8 cellular contexts compared by ENCODE assay signal in genomic region chr10:102641880-102642552, GRCh38. TPM values are rescaled to one million over a fixed set of nuclear protein-coding genes. Genes with fewer than 3 reads are reported as not detected.
DNase-seq lines count a peak whose midpoint lies in the region; TF ChIP-seq lines count a peak whose summit lies in the region.

No MANE protein-coding gene starts in this region.

- peak overlapping the region; percentile 99 for H3K27ac Mint-ChIP-seq in nephron progenitor cell
- H3K27ac Mint-ChIP-seq in stimulated activated naive CD8-positive, alpha-beta T cell treated with anti-CD3 and anti-CD28 coated beads, Interleukin-15, Interleukin-2, amounts not matched to agents 100 ng/mL and 50 ng/mL, for 24 hours, result peak overlapping the region; percentile 90

- no peaks in the 10 kb centered on the region for H3K9me3 Mint-ChIP-seq in nephron progenitor cell
- H3K9me3 Mint-ChIP-seq in stimulated activated naive CD8-positive, alpha-beta T cell treated with anti-CD3 and anti-CD28 coated beads, Interleukin-15, Interleukin-2, amounts not matched to agents 100 ng/mL and 50 ng/mL, for 24 hours, result no peaks in the 10 kb centered on the region

- DNase-seq in ELF-1 (ENCODE audit: low read depth, low spot score), result peak; percentile 98
- DNase-seq in H7, result peak; percentile 95
- peak; percentile 98 for DNase-seq in MM.1S
- DNase-seq in SHP77 treated with DMSO at 0.1 percent for 48 hours (lab: John Stamatoyannopoulos, UW), result peak; percentile 91
- DNase-seq in activated gamma-delta T cell treated with Interleukin-2 at 50 U/mL for 16 hours, result peak; percentile 98
- peak; percentile 98 for DNase-seq in fibroblast of villous mesenchyme (ENCODE audit: low read depth)
- peak; percentile 98 for DNase-seq in nephron progenitor cell

- H3K4me1 ChIP-seq in MM.1S (ENCODE audit: low read length), result peaks cover 6% of the 10 kb centered on the region

- peak overlapping the region; percentile 76 for H2AFZ ChIP-seq in MM.1S (ENCODE audit: low read length)

- peak overlapping the region; percentile 79 for H3K9ac ChIP-seq in MM.1S (ENCODE audit: low read length)

- peak overlapping the region; percentile 68; the same call in 1 of the 2 replicates for H3K27ac ChIP-seq in MM.1S (ENCODE audit: low read length)

- peaks cover 4% of the 10 kb centered on the region for H3K27me3 Mint-ChIP-seq in nephron progenitor cell (ENCODE audit: low read depth, poor library complexity)
- H3K27me3 Mint-ChIP-seq in stimulated activated naive CD8-positive, alpha-beta T cell treated with anti-CD3 and anti-CD28 coated beads, Interleukin-15, Interleukin-2, amounts not matched to agents 100 ng/mL and 50 ng/mL, for 24 hours, result no peaks in the 10 kb centered on the region

- no peak for TF ChIP-seq CTCF in MM.1S (IDR thresholded peaks at IDR 0.05; ENCODE audit: low read length)
- no peak for TF ChIP-seq CTCF in fibroblast of villous mesenchyme (IDR thresholded peaks at IDR 0.05; ENCODE audit: insufficient read depth, low read depth, low read length)
- TF ChIP-seq CTCF in nephron progenitor cell (IDR thresholded peaks at IDR 0.05), result no peak

- H3K4me1 Mint-ChIP-seq in nephron progenitor cell, result peaks cover 36% of the 10 kb centered on the region
- peaks cover 18% of the 10 kb centered on the region for H3K4me1 Mint-ChIP-seq in stimulated activated naive CD8-positive, alpha-beta T cell treated with anti-CD3 and anti-CD28 coated beads, Interleukin-15, Interleukin-2, amounts not matched to agents 100 ng/mL and 50 ng/mL, for 24 hours (ENCODE audit: low read depth)

- H3K36me3 ChIP-seq in H7 (replicated peaks; ENCODE audit: control insufficient read depth, insufficient read depth, low read length), result no peaks in the 10 kb centered on the region
- H3K36me3 ChIP-seq in MM.1S (replicated peaks; ENCODE audit: insufficient read depth, low read length), result no peaks in the 10 kb centered on the region

- peak overlapping the region; percentile 75 for H3K4me2 ChIP-seq in MM.1S (ENCODE audit: low read depth, low read length)

- no peaks in the 10 kb centered on the region for H4K20me1 ChIP-seq in MM.1S (ENCODE audit: insufficient read depth, low read length)

- no peaks in the 10 kb centered on the region for H3K27me3 ChIP-seq in H7 (ENCODE audit: control insufficient read depth, insufficient read depth, low read length)
- H3K27me3 ChIP-seq in MM.1S (replicated peaks; ENCODE audit: insufficient read depth, low read length), result no peaks in the 10 kb centered on the region

- H3K79me2 ChIP-seq in MM.1S (ENCODE audit: low read length), result peaks cover 34% of the 10 kb centered on the region

- H3F3A ChIP-seq in MM.1S (ENCODE audit: insufficient read depth, low read length), result peaks cover 28% of the 10 kb centered on the region

- H3K9me3 ChIP-seq in MM.1S (replicated peaks; ENCODE audit: insufficient read depth, low read length), result no peaks in the 10 kb centered on the region

- peak overlapping the region; percentile 73 for H3K4me3 ChIP-seq in H7 (ENCODE audit: insufficient read depth, low read depth, low read length)
- peak overlapping the region; percentile 77 for H3K4me3 ChIP-seq in MM.1S (ENCODE audit: low read length)
- peak overlapping the region; percentile 97 for H3K4me3 ChIP-seq in fibroblast of villous mesenchyme (ENCODE audit: low read depth, low read length)

- no peaks in the 10 kb centered on the region for H3K9me2 ChIP-seq in MM.1S (replicated peaks; ENCODE audit: insufficient read depth, low read length)

- peak overlapping the region; percentile 86 for H3K4me3 Mint-ChIP-seq in nephron progenitor cell
- H3K4me3 Mint-ChIP-seq in stimulated activated naive CD8-positive, alpha-beta T cell treated with anti-CD3 and anti-CD28 coated beads, Interleukin-15, Interleukin-2, amounts not matched to agents 100 ng/mL and 50 ng/mL, for 24 hours, result peak overlapping the region; percentile 87

- no peaks in the 10 kb centered on the region for H3K36me3 Mint-ChIP-seq in nephron progenitor cell (ENCODE audit: low read depth)
- H3K36me3 Mint-ChIP-seq in stimulated activated naive CD8-positive, alpha-beta T cell treated with anti-CD3 and anti-CD28 coated beads, Interleukin-15, Interleukin-2, amounts not matched to agents 100 ng/mL and 50 ng/mL, for 24 hours (ENCODE audit: low read depth), result peaks cover 8% of the 10 kb centered on the region

RNA-seq across cellular contexts. Expression of gene TRIM8, which starts 2.3 kb away (rescaled TPM):
- total RNA-seq in H7 (2014; rRNA removed; shearing (Covaris generic)), result 43.5 and 46.4 TPM in 2 replicates
- total RNA-seq in fibroblast of villous mesenchyme, result 116 and 119 TPM in 2 replicates

Comparison
In these comparisons a context has a peak if more than half of its experiments do, and no peak if none do; other contexts are left out.
1. Peak in every context shown above with its lines: DNase-seq, H3K4me3 ChIP-seq and H3K27ac ChIP-seq.